ENCODE assay signal across 11 cellular contexts in the genomic region with DNA sequence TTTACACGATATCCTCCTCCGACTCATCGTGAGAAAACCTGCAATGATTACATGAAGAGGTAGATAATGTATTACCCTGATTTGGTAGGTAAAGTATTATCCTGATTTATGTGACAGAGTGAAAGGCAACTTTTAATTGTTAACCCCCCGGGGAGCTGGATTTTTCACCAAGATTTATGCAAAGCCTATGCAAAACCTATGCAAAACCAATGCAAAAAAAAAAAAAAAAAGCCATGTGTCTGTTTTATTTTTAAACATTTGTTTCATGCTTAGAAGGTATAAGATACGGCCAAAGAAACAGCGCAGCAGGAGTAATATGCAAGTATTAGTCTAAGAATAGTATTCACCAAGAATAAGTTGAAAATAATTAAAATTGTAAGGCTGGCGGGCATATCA.
A peak's percentile ranks its signal among the peaks of the same experiment; 100 is the strongest.
DNase-seq lines count a peak whose midpoint lies in the region; ATAC-seq lines count a peak whose summit lies in the region.
"Had no signal": no experiment of that assay in that cellular context is flagged by ENCODE, and none has a peak within 500 bp of the region (broad histone marks: within the 10 kb centered on the region; RNA-seq: fewer than 3 reads in every experiment).

No MANE protein-coding gene starts in this region.

- H3K36me3 ChIP-seq in subcutaneous abdominal adipose tissue (ENCODE audit: control insufficient read depth in 5 of 5, insufficient read depth in 5 of 5, low read length in 5 of 5) (no peaks in the 10 kb centered on the region), Karpas-422 (ENCODE audit: insufficient read depth, low read length) (no peaks in the 10 kb centered on the region)
- H3K36me3 ChIP-seq: sigmoid colon had no signal

- H3K4me1 ChIP-seq in subcutaneous abdominal adipose tissue (ENCODE audit: control insufficient read depth in 5 of 5, insufficient read depth in 5 of 5, low read length in 5 of 5) (peaks cover 0 to 3% (median 0%) of the 10 kb centered on the region in 5 donors), Karpas-422 (ENCODE audit: low read length) (no peaks in the 10 kb centered on the region)
- H3K4me1 ChIP-seq: sigmoid colon had no signal

- no peak overlapping the region for H2AFZ ChIP-seq in Karpas-422 (ENCODE audit: low read length)

- H3K79me2 ChIP-seq in Karpas-422 (ENCODE audit: low read length), result no peaks in the 10 kb centered on the region

- H3K27ac Mint-ChIP-seq in activated CD8-positive, alpha-beta memory T cell treated with anti-CD3 and anti-CD28 coated beads, Interleukin-2, amount 10 ng/mL, durations not matched to agents 7 days and 5 days, result peak overlapping the region; percentile 95
- H3K27ac Mint-ChIP-seq in activated CD8-positive, alpha-beta T cell treated with anti-CD3 and anti-CD28 coated beads, Interleukin-2, amount 10 ng/mL, durations not matched to agents 7 days and 5 days, result peak overlapping the region; percentile 90
- peak overlapping the region; percentile 91 to 98 (median 92) for H3K27ac Mint-ChIP-seq in immature natural killer cell

- no peak overlapping the region for H3K4me2 ChIP-seq in Karpas-422 (ENCODE audit: low read depth, low read length, poor library complexity, severe bottlenecking)

- no peaks in the 10 kb centered on the region for H3K9me2 ChIP-seq in Karpas-422 (replicated peaks; ENCODE audit: insufficient read depth, low read length)

- no peak overlapping the region for H3K9ac ChIP-seq in subcutaneous abdominal adipose tissue (ENCODE audit: low read length in 5 of 5)
- H3K9ac ChIP-seq in Karpas-422 (ENCODE audit: low read length), result no peak overlapping the region

- ATAC-seq in activated CD8-positive, alpha-beta memory T cell treated with anti-CD3 and anti-CD28 coated beads, Interleukin-2, amount 10 ng/mL, durations not matched to agents 7 days and 5 days, result no peak
- no peak for ATAC-seq in activated CD8-positive, alpha-beta T cell treated with anti-CD3 and anti-CD28 coated beads, Interleukin-2, amount 10 ng/mL, durations not matched to agents 7 days and 5 days
- ATAC-seq: left colon had no signal

- H3K36me3 Mint-ChIP-seq in activated CD8-positive, alpha-beta memory T cell treated with anti-CD3 and anti-CD28 coated beads, Interleukin-2, amount 10 ng/mL, durations not matched to agents 7 days and 5 days, result peaks cover 26% of the 10 kb centered on the region
- peaks cover 39% of the 10 kb centered on the region for H3K36me3 Mint-ChIP-seq in activated CD8-positive, alpha-beta T cell treated with anti-CD3 and anti-CD28 coated beads, Interleukin-2, amount 10 ng/mL, durations not matched to agents 7 days and 5 days (ENCODE audit: low read depth)
- H3K36me3 Mint-ChIP-seq in immature natural killer cell, result peaks cover 9 to 22% (median 20%) of the 10 kb centered on the region in 3 donors

- H3K4me3 ChIP-seq in subcutaneous abdominal adipose tissue (ENCODE audit: low read depth in 1 of 5, low read length in 5 of 5) (peak overlapping the region in 4 of 5 donors; percentile 3 to 33 (median 24)), Karpas-422 (ENCODE audit: low read length) (no peak overlapping the region)

- no peaks in the 10 kb centered on the region for H3K9me3 ChIP-seq in subcutaneous abdominal adipose tissue (ENCODE audit: control insufficient read depth in 5 of 5, low read length in 5 of 5)
- H3K9me3 ChIP-seq in Karpas-422 (ENCODE audit: low read length), result no peaks in the 10 kb centered on the region
- H3K9me3 ChIP-seq: sigmoid colon had no signal

- H3K27me3 Mint-ChIP-seq in activated CD8-positive, alpha-beta memory T cell treated with anti-CD3 and anti-CD28 coated beads, Interleukin-2, amount 10 ng/mL, durations not matched to agents 7 days and 5 days, result no peaks in the 10 kb centered on the region
- no peaks in the 10 kb centered on the region for H3K27me3 Mint-ChIP-seq in activated CD8-positive, alpha-beta T cell treated with anti-CD3 and anti-CD28 coated beads, Interleukin-2, amount 10 ng/mL, durations not matched to agents 7 days and 5 days (ENCODE audit: low read depth)
- peaks cover 0 to 7% (median 2%) of the 10 kb centered on the region in 3 donors for H3K27me3 Mint-ChIP-seq in immature natural killer cell (ENCODE audit: low read depth in 3 of 3)

- H3K4me3 Mint-ChIP-seq in activated CD8-positive, alpha-beta memory T cell treated with anti-CD3 and anti-CD28 coated beads, Interleukin-2, amount 10 ng/mL, durations not matched to agents 7 days and 5 days, result peak overlapping the region; percentile 91
- H3K4me3 Mint-ChIP-seq in activated CD8-positive, alpha-beta T cell treated with anti-CD3 and anti-CD28 coated beads, Interleukin-2, amount 10 ng/mL, durations not matched to agents 7 days and 5 days, result peak overlapping the region; percentile 85
- H3K4me3 Mint-ChIP-seq in immature natural killer cell, result peak overlapping the region; percentile 92 to 98 (median 93)

- H4K20me1 ChIP-seq in Karpas-422 (ENCODE audit: insufficient read depth, low read depth, low read length), result no peaks in the 10 kb centered on the region

- peaks cover 83% of the 10 kb centered on the region for H3K4me1 Mint-ChIP-seq in activated CD8-positive, alpha-beta memory T cell treated with anti-CD3 and anti-CD28 coated beads, Interleukin-2, amount 10 ng/mL, durations not matched to agents 7 days and 5 days
- H3K4me1 Mint-ChIP-seq in activated CD8-positive, alpha-beta T cell treated with anti-CD3 and anti-CD28 coated beads, Interleukin-2, amount 10 ng/mL, durations not matched to agents 7 days and 5 days (ENCODE audit: low read depth), result peaks cover 79% of the 10 kb centered on the region
- H3K4me1 Mint-ChIP-seq in immature natural killer cell, result peaks cover 88 to 95% of the 10 kb centered on the region in 2 donors

- POLR2A ChIA-PET in activated CD8-positive, alpha-beta T cell treated with anti-CD3 and anti-CD28 coated beads, Interleukin-2, amount 10 ng/mL, durations not matched to agents 7 days and 5 days (lab: Charles Lee), result interaction anchor here (0.6 to 2.3 kb wide), 4 partner anchors 8 to 30 kb away, joined by 3 to 25 read pairs (median 4); no protein-coding TSS in a partner anchor

- CTCF ChIA-PET in activated CD8-positive, alpha-beta memory T cell treated with anti-CD3 and anti-CD28 coated beads, Interleukin-2, amount 10 ng/mL, durations not matched to agents 7 days and 5 days (lab: Charles Lee), result interaction anchor here (1.2 to 10.6 kb wide), 7 partner anchors 9 to 93 kb away, joined by 4 to 80 read pairs (median 14); no protein-coding TSS in a partner anchor
- CTCF ChIA-PET in activated CD8-positive, alpha-beta T cell treated with anti-CD3 and anti-CD28 coated beads, Interleukin-2, amount 10 ng/mL, durations not matched to agents 7 days and 5 days (lab: Charles Lee), result interaction anchor here (1.3 to 4.4 kb wide), 10 partner anchors 9 to 124 kb away, joined by 4 to 59 read pairs (median 7); no protein-coding TSS in a partner anchor

- no peak for DNase-seq in activated CD8-positive, alpha-beta memory T cell treated with anti-CD3 and anti-CD28 coated beads, Interleukin-2, amount 10 ng/mL, durations not matched to agents 7 days and 5 days
- no peak for DNase-seq in activated CD8-positive, alpha-beta memory T cell treated with anti-CD3 and anti-CD28 coated beads, Interleukin-2, amount 50 U/mL, for 48 hours
- no peak for DNase-seq in activated CD8-positive, alpha-beta T cell treated with anti-CD3 and anti-CD28 coated beads, Interleukin-2, amount 10 ng/mL, durations not matched to agents 7 days and 5 days
- no peak for DNase-seq in immature natural killer cell
- DNase-seq in occipital lobe (lab: John Stamatoyannopoulos, UW), result no peak
- DNase-seq in Karpas-422, result no peak
- no peak for DNase-seq in NCI-H524 (lab: John Stamatoyannopoulos, UW)
- DNase-seq: left colon, NCI-H1694 treated with DMSO at 0.1 percent for 48 hours, sigmoid colon had no signal

- H3K27ac ChIP-seq in subcutaneous abdominal adipose tissue (ENCODE audit: low read depth, low read length) (no peak overlapping the region), Karpas-422 (ENCODE audit: low read length) (no peak overlapping the region)
- H3K27ac ChIP-seq: sigmoid colon had no signal

- no peaks in the 10 kb centered on the region for H3K9me3 Mint-ChIP-seq in activated CD8-positive, alpha-beta memory T cell treated with anti-CD3 and anti-CD28 coated beads, Interleukin-2, amount 10 ng/mL, durations not matched to agents 7 days and 5 days (ENCODE audit: low read depth)
- H3K9me3 Mint-ChIP-seq in activated CD8-positive, alpha-beta T cell treated with anti-CD3 and anti-CD28 coated beads, Interleukin-2, amount 10 ng/mL, durations not matched to agents 7 days and 5 days (ENCODE audit: insufficient read depth), result no peaks in the 10 kb centered on the region
- peaks cover 0 to 1% (median 0%) of the 10 kb centered on the region in 6 donors for H3K9me3 Mint-ChIP-seq in immature natural killer cell

- H3K27me3 ChIP-seq in subcutaneous abdominal adipose tissue (ENCODE audit: control insufficient read depth in 5 of 5, insufficient read depth in 4 of 5, low read length in 5 of 5) (no peaks in the 10 kb centered on the region), Karpas-422 (ENCODE audit: low read length) (no peaks in the 10 kb centered on the region)
- H3K27me3 ChIP-seq: sigmoid colon had no signal
